42 cellular contexts compared by ENCODE assay signal in the genomic region with DNA sequence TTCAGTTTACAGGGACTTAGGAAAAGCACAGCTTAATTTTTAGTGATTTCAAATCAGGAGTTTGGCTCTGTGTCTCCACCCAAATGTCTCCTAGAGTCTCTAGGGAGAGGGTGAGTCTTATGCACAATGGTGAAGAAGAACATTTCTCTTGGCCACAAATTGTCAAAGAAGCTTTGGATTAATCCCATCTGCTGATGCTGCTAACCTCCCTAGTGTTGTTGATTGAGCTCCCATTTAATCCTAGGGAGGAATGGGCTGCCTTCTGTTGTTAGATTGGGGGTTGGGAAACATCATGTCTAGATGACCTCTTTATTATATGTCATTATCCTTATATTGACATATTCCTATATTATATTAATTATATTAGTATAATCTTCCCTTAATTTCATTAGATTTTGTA. TPM values are rescaled to one million over a fixed set of nuclear protein-coding genes. Genes with fewer than 3 reads are reported as not detected.
"Had no signal": no experiment of that assay in that cellular context is flagged by ENCODE, and none has a peak within 500 bp of the region (broad histone marks: within the 10 kb centered on the region; RNA-seq: fewer than 3 reads in every experiment).

No MANE protein-coding gene starts in this region.

- H3K4me1 Mint-ChIP-seq: activated CD4-positive, alpha-beta memory T cell treated with anti-CD3 and anti-CD28 coated beads, Interleukin-2, amount 10 ng/mL, durations not matched to agents 7 days and 5 days; activated CD4-positive, alpha-beta T cell treated with anti-CD3 and anti-CD28 coated beads for 36 hours; activated CD4-positive, alpha-beta T cell treated with anti-CD3 and anti-CD28 coated beads, Interleukin-2, amount 10 ng/mL, durations not matched to agents 7 days and 5 days; activated CD8-positive, alpha-beta memory T cell treated with anti-CD3 and anti-CD28 coated beads, Interleukin-2, amount 10 ng/mL, durations not matched to agents 7 days and 5 days; activated naive CD4-positive, alpha-beta T cell treated with anti-CD3 and anti-CD28 coated beads, Interleukin-2, amount 10 ng/mL, durations not matched to agents 7 days and 5 days; activated naive CD4-positive, alpha-beta T cell treated with anti-CD3 and anti-CD28 coated beads, Interleukin-2, amount 50 U/mL, for 24 hours; activated naive CD8-positive, alpha-beta T cell treated with anti-CD3 and anti-CD28 coated beads, Interleukin-2, amount 10 ng/mL, durations not matched to agents 7 days and 5 days; activated naive CD8-positive, alpha-beta T cell treated with anti-CD3 and anti-CD28 coated beads, Interleukin-2, amount 50 U/mL, for 24 hours; brain; central memory CD8-positive, alpha-beta T cell had no signal

- H3K4me3 ChIP-seq: ascending aorta, cardiac muscle cell had no signal

- H3K27ac Mint-ChIP-seq: activated CD4-positive, alpha-beta memory T cell treated with anti-CD3 and anti-CD28 coated beads, Interleukin-2, amount 10 ng/mL, durations not matched to agents 7 days and 5 days; activated CD4-positive, alpha-beta T cell treated with anti-CD3 and anti-CD28 coated beads for 36 hours; activated CD4-positive, alpha-beta T cell treated with anti-CD3 and anti-CD28 coated beads, Interleukin-2, amount 10 ng/mL, durations not matched to agents 7 days and 5 days; activated CD8-positive, alpha-beta memory T cell treated with anti-CD3 and anti-CD28 coated beads, Interleukin-2, amount 10 ng/mL, durations not matched to agents 7 days and 5 days; activated CD8-positive, alpha-beta T cell treated with anti-CD3 and anti-CD28 coated beads, Interleukin-2, amount 10 ng/mL, durations not matched to agents 7 days and 5 days; activated naive CD4-positive, alpha-beta T cell treated with anti-CD3 and anti-CD28 coated beads, Interleukin-2, amount 10 ng/mL, durations not matched to agents 7 days and 5 days; activated naive CD4-positive, alpha-beta T cell treated with anti-CD3 and anti-CD28 coated beads, Interleukin-2, amount 50 U/mL, for 24 hours; activated naive CD8-positive, alpha-beta T cell; activated naive CD8-positive, alpha-beta T cell treated with anti-CD3 and anti-CD28 coated beads, Interleukin-2, amount 10 ng/mL, durations not matched to agents 7 days and 5 days; activated naive CD8-positive, alpha-beta T cell treated with anti-CD3 and anti-CD28 coated beads, Interleukin-2, amount 50 U/mL, for 24 hours; activated T-cell treated with anti-CD3 and anti-CD28 coated beads, Interleukin-2, amount 50 U/mL, for 24 hours; activated T-helper 2 cell treated with anti-CD3 and anti-CD28 coated beads, Interferon-gamma antibody, Interleukin-2, Interleukin-4, amounts not matched to agents 10 μg/mL and 5 μg/mL and 100 μg/mL, durations not matched to agents 14 hours and 24 hours and 36 hours; brain; T-helper 1 cell treated with Interleukin-12 subunit alpha and Interleukin-12 subunit beta and Interleukin-4 antibody, amounts not matched to agents 30 μg/mL and 1 μg/mL, for 36 hours; T-helper 2 cell treated with Interferon-gamma antibody and Interleukin-4, amounts not matched to agents 5 μg/mL and 100 μg/mL, for 36 hours; WTC11 had no signal

- DNase-seq: activated CD4-positive, alpha-beta memory T cell treated with anti-CD3 and anti-CD28 coated beads, Interleukin-2, amount 10 ng/mL, durations not matched to agents 7 days and 5 days; activated CD4-positive, alpha-beta T cell treated with anti-CD3 and anti-CD28 coated beads for 1 hour; activated CD4-positive, alpha-beta T cell treated with anti-CD3 and anti-CD28 coated beads for 36 hours; activated CD4-positive, alpha-beta T cell treated with anti-CD3 and anti-CD28 coated beads for 48 hours; activated CD4-positive, alpha-beta T cell treated with anti-CD3 and anti-CD28 coated beads, Interleukin-2, amount 10 ng/mL, durations not matched to agents 7 days and 5 days; activated CD4-positive, alpha-beta T cell treated with anti-CD3 and anti-CD28 coated beads, Interleukin-2, amount 50 U/mL, for 48 hours; activated CD4-positive, CD25-positive, alpha-beta regulatory T cell; activated CD8-positive, alpha-beta memory T cell treated with anti-CD3 and anti-CD28 coated beads for 24 hours; activated CD8-positive, alpha-beta memory T cell treated with anti-CD3 and anti-CD28 coated beads, Interleukin-2, amount 10 ng/mL, durations not matched to agents 7 days and 5 days; activated CD8-positive, alpha-beta memory T cell treated with anti-CD3 and anti-CD28 coated beads, Interleukin-2, amount 50 U/mL, for 48 hours; activated CD8-positive, alpha-beta T cell treated with anti-CD3 and anti-CD28 coated beads, Interleukin-2, amount 10 ng/mL, durations not matched to agents 7 days and 5 days; activated effector memory CD4-positive, alpha-beta T cell treated with Interleukin-2 at 50 U/mL for 16 hours; activated gamma-delta T cell; activated naive CD4-positive, alpha-beta T cell treated with anti-CD3 and anti-CD28 coated beads, Interleukin-2, amount 10 ng/mL, durations not matched to agents 7 days and 5 days; activated naive CD4-positive, alpha-beta T cell treated with Interleukin-2 at 50 U/mL for 16 hours; activated naive CD8-positive, alpha-beta T cell treated with anti-CD3 and anti-CD28 coated beads, Interleukin-2, amount 10 ng/mL, durations not matched to agents 7 days and 5 days; activated naive CD8-positive, alpha-beta T cell treated with anti-CD3 and anti-CD28 coated beads, Interleukin-2, amount 50 U/mL, for 24 hours; activated T-cell treated with anti-CD3 and anti-CD28 coated beads, Interleukin-2, amount 50 U/mL, for 24 hours; activated T-cell treated with anti-CD3 and anti-CD28 coated beads, Interleukin-2, amount 50 U/mL, for 48 hours; amygdala; anterior cingulate cortex; caudate nucleus; cerebellar nuclear complex; T-helper 1 cell; T-helper 2 cell; T-helper 9 cell had no signal

- FAIRE-seq: bronchial epithelial cell, TTC549 had no signal

- H3K36me3 ChIP-seq: ascending aorta, cardiac muscle cell had no signal

- H3K4me3 Mint-ChIP-seq: activated CD4-positive, alpha-beta memory T cell treated with anti-CD3 and anti-CD28 coated beads, Interleukin-2, amount 10 ng/mL, durations not matched to agents 7 days and 5 days; activated CD4-positive, alpha-beta T cell treated with anti-CD3 and anti-CD28 coated beads for 36 hours; activated CD4-positive, alpha-beta T cell treated with anti-CD3 and anti-CD28 coated beads, Interleukin-2, amount 10 ng/mL, durations not matched to agents 7 days and 5 days; activated CD8-positive, alpha-beta memory T cell treated with anti-CD3 and anti-CD28 coated beads, Interleukin-2, amount 10 ng/mL, durations not matched to agents 7 days and 5 days; activated CD8-positive, alpha-beta T cell treated with anti-CD3 and anti-CD28 coated beads, Interleukin-2, amount 10 ng/mL, durations not matched to agents 7 days and 5 days; activated naive CD4-positive, alpha-beta T cell treated with anti-CD3 and anti-CD28 coated beads, Interleukin-2, amount 10 ng/mL, durations not matched to agents 7 days and 5 days; activated naive CD4-positive, alpha-beta T cell treated with anti-CD3 and anti-CD28 coated beads, Interleukin-2, amount 50 U/mL, for 24 hours; activated naive CD8-positive, alpha-beta T cell; activated naive CD8-positive, alpha-beta T cell treated with anti-CD3 and anti-CD28 coated beads, Interleukin-2, amount 10 ng/mL, durations not matched to agents 7 days and 5 days; activated naive CD8-positive, alpha-beta T cell treated with anti-CD3 and anti-CD28 coated beads, Interleukin-2, amount 50 U/mL, for 24 hours; activated T-cell treated with anti-CD3 and anti-CD28 coated beads, Interleukin-2, amount 50 U/mL, for 24 hours; brain; central memory CD8-positive, alpha-beta T cell; T-helper 1 cell treated with Interleukin-12 subunit alpha and Interleukin-12 subunit beta and Interleukin-4 antibody, amounts not matched to agents 30 μg/mL and 1 μg/mL, for 36 hours; T-helper 2 cell treated with Interferon-gamma antibody and Interleukin-4, amounts not matched to agents 5 μg/mL and 100 μg/mL, for 36 hours; WTC11 had no signal

- ATAC-seq: activated CD4-positive, alpha-beta T cell treated with anti-CD3 and anti-CD28 coated beads for 36 hours; activated CD4-positive, CD25-positive, alpha-beta regulatory T cell treated with anti-CD3 and anti-CD28 coated beads, Interleukin-2, amount 50 U/mL, for 24 hours; activated CD8-positive, alpha-beta memory T cell treated with anti-CD3 and anti-CD28 coated beads, Interleukin-2, amount 10 ng/mL, durations not matched to agents 7 days and 5 days; activated CD8-positive, alpha-beta T cell treated with anti-CD3 and anti-CD28 coated beads, Interleukin-2, amount 10 ng/mL, durations not matched to agents 7 days and 5 days; activated naive CD8-positive, alpha-beta T cell treated with anti-CD3 and anti-CD28 coated beads, Interleukin-2, amount 50 U/mL, for 24 hours; WTC11 had no signal

- H3K9me3 ChIP-seq: ascending aorta had no signal

- H3K36me3 Mint-ChIP-seq: activated CD8-positive, alpha-beta memory T cell treated with anti-CD3 and anti-CD28 coated beads, Interleukin-2, amount 10 ng/mL, durations not matched to agents 7 days and 5 days; activated naive CD4-positive, alpha-beta T cell treated with anti-CD3 and anti-CD28 coated beads, Interleukin-2, amount 10 ng/mL, durations not matched to agents 7 days and 5 days; activated naive CD4-positive, alpha-beta T cell treated with anti-CD3 and anti-CD28 coated beads, Interleukin-2, amount 50 U/mL, for 24 hours; activated naive CD8-positive, alpha-beta T cell; activated naive CD8-positive, alpha-beta T cell treated with anti-CD3 and anti-CD28 coated beads, Interleukin-2, amount 10 ng/mL, durations not matched to agents 7 days and 5 days; brain; WTC11 had no signal

- H3K27me3 Mint-ChIP-seq: activated CD4-positive, alpha-beta memory T cell treated with anti-CD3 and anti-CD28 coated beads, Interleukin-2, amount 10 ng/mL, durations not matched to agents 7 days and 5 days; activated CD4-positive, alpha-beta T cell treated with anti-CD3 and anti-CD28 coated beads, Interleukin-2, amount 10 ng/mL, durations not matched to agents 7 days and 5 days; brain had no signal

- H3K27ac ChIP-seq: ascending aorta, cardiac muscle cell, VCaP had no signal

- H3K9me3 Mint-ChIP-seq: activated CD4-positive, alpha-beta memory T cell treated with anti-CD3 and anti-CD28 coated beads, Interleukin-2, amount 10 ng/mL, durations not matched to agents 7 days and 5 days; activated CD4-positive, alpha-beta T cell treated with anti-CD3 and anti-CD28 coated beads, Interleukin-2, amount 10 ng/mL, durations not matched to agents 7 days and 5 days; activated naive CD4-positive, alpha-beta T cell treated with anti-CD3 and anti-CD28 coated beads, Interleukin-2, amount 10 ng/mL, durations not matched to agents 7 days and 5 days; activated naive CD4-positive, alpha-beta T cell treated with anti-CD3 and anti-CD28 coated beads, Interleukin-2, amount 50 U/mL, for 24 hours; activated naive CD8-positive, alpha-beta T cell treated with anti-CD3 and anti-CD28 coated beads, Interleukin-2, amount 10 ng/mL, durations not matched to agents 7 days and 5 days; activated naive CD8-positive, alpha-beta T cell treated with anti-CD3 and anti-CD28 coated beads, Interleukin-2, amount 50 U/mL, for 24 hours; activated T-cell treated with anti-CD3 and anti-CD28 coated beads, Interleukin-2, amount 50 U/mL, for 24 hours; activated T-helper 2 cell treated with anti-CD3 and anti-CD28 coated beads, Interferon-gamma antibody, Interleukin-2, Interleukin-4, amounts not matched to agents 10 μg/mL and 5 μg/mL and 100 μg/mL, durations not matched to agents 14 hours and 24 hours and 36 hours; brain; central memory CD8-positive, alpha-beta T cell; T-helper 1 cell treated with Interleukin-12 subunit alpha and Interleukin-12 subunit beta and Interleukin-4 antibody, amounts not matched to agents 30 μg/mL and 1 μg/mL, for 36 hours; T-helper 2 cell treated with Interferon-gamma antibody and Interleukin-4, amounts not matched to agents 5 μg/mL and 100 μg/mL, for 36 hours had no signal

- H3K27me3 ChIP-seq: ascending aorta, cardiac muscle cell had no signal

RNA-seq across cellular contexts. Expression of a gene that starts 50.0 kb away (rescaled TPM):
- total RNA-seq: activated CD4-positive, alpha-beta memory T cell treated with anti-CD3 and anti-CD28 coated beads, Interleukin-2, amount 10 ng/mL, durations not matched to agents 7 days and 5 days; activated CD4-positive, alpha-beta T cell treated with anti-CD3 and anti-CD28 coated beads for 36 hours; activated CD4-positive, alpha-beta T cell treated with anti-CD3 and anti-CD28 coated beads, Interleukin-2, amount 10 ng/mL, durations not matched to agents 7 days and 5 days; activated CD8-positive, alpha-beta memory T cell treated with anti-CD3 and anti-CD28 coated beads, Interleukin-2, amount 10 ng/mL, durations not matched to agents 7 days and 5 days; activated CD8-positive, alpha-beta T cell treated with anti-CD3 and anti-CD28 coated beads, Interleukin-2, amount 10 ng/mL, durations not matched to agents 7 days and 5 days; activated naive CD8-positive, alpha-beta T cell treated with anti-CD3 and anti-CD28 coated beads, Interleukin-2, amount 10 ng/mL, durations not matched to agents 7 days and 5 days; activated T-helper 2 cell treated with anti-CD3 and anti-CD28 coated beads, Interferon-gamma antibody, Interleukin-2, Interleukin-4, amounts not matched to agents 10 μg/mL and 5 μg/mL and 100 μg/mL, durations not matched to agents 14 hours and 24 hours and 36 hours; ascending aorta; bronchial epithelial cell; chondrocyte; WTC11 had no signal
- polyA plus RNA-seq: adipose tissue had no signal
